Comparison of ENCODE assay signal across 7 cellular contexts in genomic region chr2:54722641-54723299, GRCh38. TPM values are rescaled to one million over a fixed set of nuclear protein-coding genes. Genes with fewer than 3 reads are reported as not detected.
DNase-seq lines count a peak whose midpoint lies in the region; ATAC-seq and TF ChIP-seq lines count a peak whose summit lies in the region.

No MANE protein-coding gene starts in this region.

- H3K4me3 ChIP-seq in GM12865 (ENCODE audit: low read depth, low read length) (peak overlapping the region; percentile 79), brain microvascular endothelial cell (ENCODE audit: low read depth, low read length) (peak overlapping the region; percentile 79), aorta (ENCODE audit: low read length in 2 of 2) (peak overlapping the region; percentile 56 to 70)
- H3K4me3 ChIP-seq in Jurkat, Clone E6-1 (ENCODE audit: low read length): peak overlapping the region; percentile 86

- WGBS in aorta, 2 donors: 4% methylated on average over 20 of the region's 20 CpGs

- H3K27ac ChIP-seq in brain microvascular endothelial cell: peak overlapping the region; percentile 78
- H3K27ac ChIP-seq in aorta (ENCODE audit: low read depth in 1 of 2, low read length in 2 of 2): peak overlapping the region in 1 of 2 donors; percentile 28

- H3K36me3 ChIP-seq in brain microvascular endothelial cell (replicated peaks) (no peaks in the 10 kb centered on the region), aorta (ENCODE audit: control insufficient read depth in 1 of 2, insufficient read depth in 2 of 2, low read length in 1 of 2) (no peaks in the 10 kb centered on the region)

- peaks cover 2% of the 10 kb centered on the region for H3K36me3 Mint-ChIP-seq in memory B cell

- in situ Hi-C loops in brain microvascular endothelial cell (cut with HindIII; ENCODE audit: low pct_ligation_motif_present, low sequenced_read_pairs): no loop called here

- peaks cover 4% of the 10 kb centered on the region for H3K27me3 ChIP-seq in brain microvascular endothelial cell (replicated peaks)
- no peaks in the 10 kb centered on the region for H3K27me3 ChIP-seq in aorta (ENCODE audit: control insufficient read depth in 1 of 2, insufficient read depth in 2 of 2, low read length in 1 of 2)

- intact Hi-C loops in aorta (cut with DNase I): loop anchor here in 1 of 2 donors (10.0 kb wide), 1 partner anchor 452 kb away; no protein-coding TSS in a partner anchor

- H3K27ac Mint-ChIP-seq in memory B cell: peak overlapping the region; percentile 87

- ATAC-seq in memory B cell (ENCODE audit: low read depth): no peak
- no peak for ATAC-seq in aorta (ENCODE audit: low FRiP score)
- no peak for ATAC-seq in GM21717 (IDR thresholded peaks at IDR 0.05; ENCODE audit: unreplicated experiment)

- TF ChIP-seq CTCF in GM12865 (IDR thresholded peaks at IDR 0.05; ENCODE audit: insufficient read depth, low read depth, low read length, missing control alignments) (no peak), brain microvascular endothelial cell (IDR thresholded peaks at IDR 0.05; ENCODE audit: low read depth, low read length, missing control alignments) (no peak)

- H3K4me3 Mint-ChIP-seq in memory B cell: peak overlapping the region; percentile 98

- H3K27me3 Mint-ChIP-seq in memory B cell: peaks cover 3% of the 10 kb centered on the region

- DNase-seq in GM12865 (ENCODE audit: low read depth) (peak; percentile 19), brain microvascular endothelial cell (no peak), memory B cell (ENCODE audit: low spot score in 2 of 2) (no peak), aorta (no peak), COR-L47 (lab: John Stamatoyannopoulos, UW) (no peak)
- no peak for DNase-seq in Jurkat, Clone E6-1 (ENCODE audit: low read depth, low spot score)

- peaks cover 0 to 4% of the 10 kb centered on the region in 2 donors for H3K4me1 ChIP-seq in aorta (ENCODE audit: control insufficient read depth in 1 of 2, insufficient read depth in 2 of 2, low read length in 2 of 2)

- peaks cover 1% of the 10 kb centered on the region for H3K9me3 Mint-ChIP-seq in memory B cell

- no peaks in the 10 kb centered on the region for H3K9me3 ChIP-seq in aorta (ENCODE audit: control insufficient read depth, low read length)

- H3K4me1 Mint-ChIP-seq in memory B cell: peaks cover 23% of the 10 kb centered on the region

RNA-seq across cellular contexts. Expression of gene EML6, which starts 0.7 kb away (rescaled TPM):
- 17.4 TPM for polyA plus RNA-seq in Jurkat, Clone E6-1 (2012; ENCODE audit: insufficient read depth, insufficient read length)
- total RNA-seq in aorta: 1 to 10 TPM; 2.6 to 2.7 TPM
- polyA plus RNA-seq in aorta: under 1 TPM in 1 of 2 donors, not detected in 1; 0.95 TPM
